Comparison of ENCODE assay signal across 8 cellular contexts in the genomic region with DNA sequence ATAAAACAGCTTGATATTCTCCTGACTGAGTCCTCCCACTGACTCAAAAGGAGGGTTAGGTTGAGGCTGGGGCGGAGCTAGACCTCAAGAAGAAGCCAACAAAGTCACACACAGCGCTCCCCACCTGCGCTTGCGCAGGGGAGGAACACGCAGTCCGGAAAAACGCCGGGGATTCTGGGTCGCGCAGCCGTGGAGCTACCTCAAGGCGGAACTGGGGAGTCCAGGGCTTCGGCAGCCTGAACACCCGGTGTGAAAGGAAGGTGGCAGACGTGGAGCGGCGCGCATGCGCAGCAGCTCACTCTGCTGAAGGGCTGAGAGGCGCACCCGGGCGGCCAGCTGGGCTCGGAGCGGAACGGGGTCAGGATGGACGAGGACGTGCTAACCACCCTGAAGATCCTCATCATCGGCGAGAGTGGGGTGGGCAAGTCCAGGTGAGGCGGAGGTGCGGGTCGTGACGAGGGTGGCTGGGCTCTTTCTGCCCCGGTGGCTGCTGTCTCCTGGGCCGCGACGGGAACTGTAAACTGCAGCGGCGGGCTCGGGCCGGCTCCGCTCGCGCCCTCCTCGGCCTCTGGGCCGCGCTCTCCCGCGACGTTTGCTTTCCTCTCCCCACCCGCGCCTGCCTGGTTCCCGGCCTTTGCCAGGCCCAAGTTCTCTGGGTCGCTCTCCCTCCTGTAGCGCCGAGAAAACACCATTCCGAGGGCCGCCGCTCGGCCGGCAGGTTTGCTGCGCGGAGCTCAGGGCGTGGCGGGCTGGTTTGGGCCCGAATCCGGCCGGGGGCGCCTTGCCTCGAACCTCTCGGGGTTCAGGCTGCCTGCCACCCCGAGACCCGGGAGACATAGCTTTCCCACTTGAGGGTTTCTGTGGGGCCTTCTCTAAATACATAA. TPM values are rescaled to one million over a fixed set of nuclear protein-coding genes. Genes with fewer than 3 reads are reported as not detected.
DNase-seq lines count a peak whose midpoint lies in the region; ATAC-seq and TF ChIP-seq lines count a peak whose summit lies in the region.

Gene RAB18, plus strand, starts transcription at position 298 of the 884 bp plus-strand sequence. Its CDS starts 66 bp downstream, at position 364.

- peak within 1 kb of the TSS; percentile 100 for H3K4me3 Mint-ChIP-seq in activated T-cell treated with anti-CD3 and anti-CD28 coated beads, Interleukin-2, amount 50 U/mL, for 4 hours

- H3K27me3 ChIP-seq in KMS-11 (ENCODE audit: insufficient read depth, low read depth) (no peaks in the 10 kb centered on the region), Panc1 (ENCODE audit: control insufficient read depth, insufficient read depth, low read length) (no peaks in the 10 kb centered on the region), esophagus (ENCODE audit: control insufficient read depth in 1 of 2, insufficient read depth in 2 of 2, low read length in 2 of 2) (no peaks in the 10 kb centered on the region), mucosa of stomach (ENCODE audit: control insufficient read depth, insufficient read depth, low read length) (no peaks in the 10 kb centered on the region)

- peaks cover 50% of the 10 kb centered on the region for H3K79me2 ChIP-seq in KMS-11 (ENCODE audit: insufficient read depth, low read depth)

- POLR2A ChIA-PET in Panc1 (lab: Charles Lee), result no interaction called here

- H3K36me3 Mint-ChIP-seq in activated T-cell treated with anti-CD3 and anti-CD28 coated beads, Interleukin-2, amount 50 U/mL, for 4 hours (ENCODE audit: insufficient read depth), result peaks cover 11% of the 10 kb centered on the region

- H3K27me3 Mint-ChIP-seq in activated T-cell treated with anti-CD3 and anti-CD28 coated beads, Interleukin-2, amount 50 U/mL, for 4 hours (ENCODE audit: low read depth), result no peaks in the 10 kb centered on the region

- ATAC-seq in GM21737 (IDR thresholded peaks at IDR 0.05; ENCODE audit: unreplicated experiment) (peak; percentile 97), Panc1 (peak; percentile 99)
- peak; percentile 96 to 97 for ATAC-seq in activated T-cell treated with anti-CD3 and anti-CD28 coated beads, Interleukin-2, amount 50 U/mL, for 4 hours

- CTCF ChIA-PET in Panc1 (lab: Charles Lee), result interaction anchor here (0.6 kb wide), 1 partner anchor 876 kb away, joined by 14 read pairs; no protein-coding TSS in a partner anchor

- peak within 1 kb of the TSS; percentile 80 for H2AFZ ChIP-seq in KMS-11 (ENCODE audit: low read depth)

- H3K4me1 Mint-ChIP-seq in activated T-cell treated with anti-CD3 and anti-CD28 coated beads, Interleukin-2, amount 50 U/mL, for 4 hours (ENCODE audit: low read depth), result peaks cover 52% of the 10 kb centered on the region

- BruUV-seq in Panc1 (replicated peaks; lab: Mats Ljungman, UMichigan), result TSS peak; percentile 78

- H3K4me2 ChIP-seq in KMS-11, result peak within 1 kb of the TSS; percentile 76

- no peaks in the 10 kb centered on the region for H3K9me3 Mint-ChIP-seq in activated T-cell treated with anti-CD3 and anti-CD28 coated beads, Interleukin-2, amount 50 U/mL, for 4 hours

- intact Hi-C loops in Panc1 (cut with micrococcal nuclease; ENCODE audit: unreplicated experiment), result no loop called here

- in situ Hi-C loops in Panc1 (cut with HindIII; ENCODE audit: low pct_unique_long_range_greater_than_20kb, low sequenced_read_pairs), result no loop called here

- H3K9ac ChIP-seq in KMS-11 (peak within 1 kb of the TSS; percentile 75; the same call in 1 of the 2 replicates), mucosa of stomach (ENCODE audit: low read length) (peak within 1 kb of the TSS; percentile 97)

- no peaks in the 10 kb centered on the region for H3K9me3 ChIP-seq in Panc1 (ENCODE audit: control insufficient read depth, insufficient read depth, low read depth, low read length)
- H3K9me3 ChIP-seq in esophagus (ENCODE audit: control insufficient read depth in 2 of 2, insufficient read depth in 1 of 2, low read depth in 1 of 2, low read length in 1 of 2), result no peaks in the 10 kb centered on the region
- H3K9me3 ChIP-seq in mucosa of stomach (ENCODE audit: control insufficient read depth, low read length), result no peaks in the 10 kb centered on the region

- H3K4me1 ChIP-seq in KMS-11 (ENCODE audit: low read depth, poor library complexity, severe bottlenecking) (peaks cover 43% of the 10 kb centered on the region), Panc1 (ENCODE audit: control insufficient read depth, insufficient read depth, low read length) (peaks cover 2% of the 10 kb centered on the region; the same call in 1 of the 2 replicates), esophagus (ENCODE audit: control insufficient read depth in 2 of 2, insufficient read depth in 2 of 2, low read length in 1 of 2) (no peaks in the 10 kb centered on the region), mucosa of stomach (ENCODE audit: control insufficient read depth, insufficient read depth, low read length) (peaks cover 6% of the 10 kb centered on the region)

- TF ChIP-seq CTCF in KMS-11 (conservative IDR thresholded peaks at IDR 0.05; ENCODE audit: low read depth, low read length) (no peak), Panc1 (IDR thresholded peaks at IDR 0.05) (no peak)

- 0% methylated on average over 62 to 73 of the region's 73 CpGs for WGBS in esophagus, 2 donors

- H3K27ac ChIP-seq in KMS-11 (peak within 1 kb of the TSS; percentile 59), Panc1 (ENCODE audit: low read length) (peak within 1 kb of the TSS; percentile 92), esophagus (ENCODE audit: low read depth in 2 of 2, low read length in 1 of 2) (peak within 1 kb of the TSS; percentile 97 to 99)

- no peaks in the 10 kb centered on the region for H3K36me3 ChIP-seq in KMS-11 (ENCODE audit: insufficient read depth)
- peaks cover 5% of the 10 kb centered on the region for H3K36me3 ChIP-seq in Panc1 (ENCODE audit: control insufficient read depth, insufficient read depth, low read length)
- no peaks in the 10 kb centered on the region for H3K36me3 ChIP-seq in esophagus (ENCODE audit: control insufficient read depth in 2 of 2, insufficient read depth in 2 of 2, low read length in 1 of 2)
- no peaks in the 10 kb centered on the region for H3K36me3 ChIP-seq in mucosa of stomach (ENCODE audit: control insufficient read depth, insufficient read depth, low read length)

- peak within 1 kb of the TSS; percentile 28 for H3K4me3 ChIP-seq in KMS-11 (IDR thresholded peaks at IDR 0.05; ENCODE audit: insufficient read depth, low read depth, low read length)
- H3K4me3 ChIP-seq in Panc1 (ENCODE audit: low read depth in 2 of 2, low read length in 2 of 2), result peak within 1 kb of the TSS; percentile 74 to 87
- H3K4me3 ChIP-seq in esophagus (ENCODE audit: low read depth in 1 of 2, low read length in 2 of 2), result peak within 1 kb of the TSS; percentile 89 to 91
- H3K4me3 ChIP-seq in mucosa of stomach (ENCODE audit: low read length), result peak within 1 kb of the TSS; percentile 75

- DNase-seq in DMS53 treated with DMSO at 0.1 percent for 48 hours (lab: John Stamatoyannopoulos, UW; ENCODE audit: unreplicated experiment) (peak; percentile 97), Panc1 (ENCODE audit: low read depth, low spot score) (peak; percentile 85)
- DNase-seq in activated T-cell treated with anti-CD3 and anti-CD28 coated beads, Interleukin-2, amount 50 U/mL, for 4 hours, result peak; percentile 97
- peak; percentile 95 to 97 for DNase-seq in stimulated activated CD8-positive, alpha-beta memory T cell treated with anti-CD3 and anti-CD28 coated beads, Interleukin-7, amount 100 ng/mL, for 1 hour (ENCODE audit: low read depth in 2 of 2)

- H4K20me1 ChIP-seq in KMS-11 (ENCODE audit: insufficient read depth), result peaks cover 12% of the 10 kb centered on the region; the same call in 1 of the 2 replicates

RNA-seq across cellular contexts. Expression of gene RAB18, which starts in this region (rescaled TPM):
- 55.4 TPM for total RNA-seq in Panc1 (2021; ENCODE audit: unreplicated experiment)
- polyA plus RNA-seq in Panc1 (2012; ENCODE audit: insufficient read length), result 62.6 TPM
- 10 to 100 TPM; 57.7 to 63.2 (median 63.0) TPM for total RNA-seq in activated T-cell treated with anti-CD3 and anti-CD28 coated beads, Interleukin-2, amount 50 U/mL, for 4 hours
- polyA plus RNA-seq in esophagus, result 10 to 100 TPM; 27.4 to 47.6 TPM

Comparison
In these comparisons a context has a peak if more than half of its experiments do, and no peak if none do; other contexts are left out.
1. Peak in every context shown above with its lines: DNase-seq, ATAC-seq, H3K4me3 ChIP-seq and H3K27ac ChIP-seq.
2. H3K4me3 ChIP-seq: peak in every context shown above with its lines; median percentile 90 in esophagus; 80 in Panc1; 75 in mucosa of stomach; 28 in KMS-11.